8 cellular contexts compared by ENCODE assay signal in genomic region chr19:19821366-19822147, GRCh38. TPM values are rescaled to one million over a fixed set of nuclear protein-coding genes. Genes with fewer than 3 reads are reported as not detected.
A peak's percentile ranks its signal among the peaks of the same experiment; 100 is the strongest.
DNase-seq lines count a peak whose midpoint lies in the region; TF ChIP-seq lines count a peak whose summit lies in the region.

Gene ZNF506 (minus strand): TSS chr19:19821750. CDS start chr19:19821603, 147 bp downstream.

- H2AK5ac ChIP-seq in trophoblast cell (ENCODE audit: low read length), result peak within 1 kb of the TSS; percentile 96

- H3K14ac ChIP-seq in trophoblast cell (ENCODE audit: low read length), result peak within 1 kb of the TSS; percentile 99

- H3K9me3 ChIP-seq in adrenal gland (replicated peaks in 1 of 3) (peaks cover 0 to 5% (median 0%) of the 10 kb centered on the region in 3 donors), trophoblast cell (ENCODE audit: insufficient read depth, low read depth, low read length) (no peaks in the 10 kb centered on the region), tibial nerve (peaks cover 0 to 3% (median 2%) of the 10 kb centered on the region in 4 donors)

- H3K36me3 ChIP-seq in H7 (replicated peaks; ENCODE audit: control insufficient read depth, insufficient read depth, low read length) (no peaks in the 10 kb centered on the region), adrenal gland (replicated peaks in 1 of 2) (no peaks in the 10 kb centered on the region), trophoblast cell (ENCODE audit: control insufficient read depth in 1 of 2, insufficient read depth in 2 of 2, low read length in 2 of 2) (peaks cover 2 to 3% of the 10 kb centered on the region in 2 experiments), tibial nerve (peaks cover 0 to 22% (median 0%) of the 10 kb centered on the region in 3 donors)

- peak within 1 kb of the TSS; percentile 65 for H2BK120ac ChIP-seq in trophoblast cell (ENCODE audit: insufficient read depth, low read length, poor library complexity)

- TF ChIP-seq EP300 in tibial nerve (IDR thresholded peaks at IDR 0.05), result peak; percentile 73 to 96

- H3K4me3 ChIP-seq in H7 (ENCODE audit: insufficient read depth, low read depth, low read length) (peak within 1 kb of the TSS; percentile 58; the same call in 1 of the 2 replicates), adrenal gland (peak within 1 kb of the TSS; percentile 9 to 88 (median 68)), trophoblast cell (ENCODE audit: low read depth, low read length) (peak within 1 kb of the TSS; percentile 82), tibial nerve (peak within 1 kb of the TSS; percentile 54 to 88 (median 75))

- peaks cover 11% of the 10 kb centered on the region for H3K79me2 ChIP-seq in trophoblast cell (ENCODE audit: control insufficient read depth, insufficient read depth, low read length, poor library complexity)

- no peak within 1 kb of the TSS for H2BK12ac ChIP-seq in trophoblast cell (ENCODE audit: low read length)

- H4K8ac ChIP-seq in trophoblast cell (ENCODE audit: low read depth, low read length), result peak within 1 kb of the TSS; percentile 99

- peak within 1 kb of the TSS; percentile 82 to 97 (median 95) for H3K27ac ChIP-seq in adrenal gland
- H3K27ac ChIP-seq in trophoblast cell (ENCODE audit: low read depth, low read length), result peak within 1 kb of the TSS; percentile 85
- peak within 1 kb of the TSS; percentile 83 to 95 (median 92) for H3K27ac ChIP-seq in tibial nerve

- H3K9ac ChIP-seq in trophoblast cell (ENCODE audit: low read length), result peak within 1 kb of the TSS; percentile 84

- peak within 1 kb of the TSS; percentile 98 for H3K4ac ChIP-seq in trophoblast cell (ENCODE audit: low read depth, low read length)

- TF ChIP-seq POLR2A in adrenal gland (IDR thresholded peaks at IDR 0.05) (peak; percentile 90 to 96), tibial nerve (IDR thresholded peaks at IDR 0.05) (peak; percentile 71 to 90)

- DNase-seq in ELR (ENCODE audit: low read depth) (peak; percentile 95), H7 (peak; percentile 93), NAMALWA (ENCODE audit: low spot score) (peak; percentile 99), T follicular helper cell (ENCODE audit: low read depth) (peak; percentile 97), adrenal gland (peak; percentile 98 to 100 (median 100)), cardiac septum (ENCODE audit: low spot score) (peak; percentile 98), trophoblast cell (peak; percentile 99), tibial nerve (ENCODE audit: low spot score in 2 of 2) (peak; percentile 100)

- intact Hi-C loops in adrenal gland (cut with DNase I) (no loop called here), cardiac septum (cut with DNase I) (loop anchor here (5.0 kb wide), 3 partner anchors 44 to 159 kb away; partner anchors contain the start of genes ATP13A1 and ZNF253)

- H3K18ac ChIP-seq in trophoblast cell (ENCODE audit: low read length), result peak within 1 kb of the TSS; percentile 94

- no peak for TF ChIP-seq CTCF in adrenal gland (IDR thresholded peaks at IDR 0.05)
- TF ChIP-seq CTCF in tibial nerve (IDR thresholded peaks at IDR 0.05), result peak in 1 of 5 experiments; percentile 23

- peak within 1 kb of the TSS; percentile 96 for H4K12ac ChIP-seq in trophoblast cell (ENCODE audit: low read depth, low read length)

- H3K4me2 ChIP-seq in trophoblast cell (ENCODE audit: low read length), result peak within 1 kb of the TSS; percentile 83

- peaks cover 7 to 16% of the 10 kb centered on the region in 2 donors for H3K4me1 ChIP-seq in adrenal gland (replicated peaks in 1 of 2)
- no peaks in the 10 kb centered on the region for H3K4me1 ChIP-seq in trophoblast cell (ENCODE audit: control insufficient read depth in 1 of 2, insufficient read depth in 2 of 2, low read length in 2 of 2)
- peaks cover 0 to 34% (median 3%) of the 10 kb centered on the region in 4 donors for H3K4me1 ChIP-seq in tibial nerve

- peak within 1 kb of the TSS; percentile 87 for H4K91ac ChIP-seq in trophoblast cell (ENCODE audit: low read depth, low read length)

- H2AFZ ChIP-seq in trophoblast cell (ENCODE audit: insufficient read depth, low read length, poor library complexity), result peak within 1 kb of the TSS; percentile 85

- H3K79me1 ChIP-seq in trophoblast cell (ENCODE audit: low read length), result peaks cover 7% of the 10 kb centered on the region

- H3K27me3 ChIP-seq in H7 (ENCODE audit: control insufficient read depth, insufficient read depth, low read length) (no peaks in the 10 kb centered on the region), adrenal gland (no peaks in the 10 kb centered on the region), trophoblast cell (ENCODE audit: insufficient read depth, low read length) (no peaks in the 10 kb centered on the region), tibial nerve (no peaks in the 10 kb centered on the region)

- peak within 1 kb of the TSS; percentile 85 for H2BK5ac ChIP-seq in trophoblast cell (ENCODE audit: low read depth, low read length, poor library complexity)

- WGBS in adrenal gland, 4 donors, result 0 to 3% (median 2%) methylated on average over 25 to 35 of the region's 35 CpGs
- WGBS in trophoblast cell (ENCODE audit: extremely low coverage, insufficient coverage, insufficient read length), result no CpG with 5 or more reads among the region's 35 CpGs
- WGBS in tibial nerve, 2 donors, result 1% methylated on average over 23 to 35 of the region's 35 CpGs

- no peak within 1 kb of the TSS for H3K23ac ChIP-seq in trophoblast cell (ENCODE audit: low read length)

RNA-seq across cellular contexts. Expression of gene ZNF506, which starts in this region (rescaled TPM):
- total RNA-seq in H7 (2014; rRNA removed; shearing (Covaris generic)), result 0.04 and 0.07 TPM in 2 replicates
- 10 to 100 TPM in 7 of 8 donors, 1 to 10 TPM in 1; 9.9 to 38.6 (median 22.2) TPM for total RNA-seq in adrenal gland
- polyA plus RNA-seq in adrenal gland, result 10 to 100 TPM in 1 of 3 donors, 1 to 10 TPM in 2; 4.7 to 22.1 (median 7.5) TPM
- 18.2 TPM for total RNA-seq in cardiac septum
- 12.6 and 13.6 TPM in 2 replicates for polyA plus RNA-seq in trophoblast cell (2013)
- total RNA-seq in tibial nerve, result 10 to 100 TPM; 29.4 to 50.0 (median 43.2) TPM

Comparison
In these comparisons a context has a peak if more than half of its experiments do, and no peak if none do; other contexts are left out.
1. Peak in every context shown above with its lines: DNase-seq, H3K4me3 ChIP-seq and H3K27ac ChIP-seq.
2. RNA of gene ZNF506 (total RNA-seq): 29.4 to 50.0 TPM in tibial nerve, 9.9 to 38.6 TPM in adrenal gland and 18.2 TPM in cardiac septum (single experiment); 0.04 to 0.07 TPM in H7; every median in the first group is over 10 times any median in the second.
3. Peak in DNase-seq and H3K4me3 ChIP-seq in H7; RNA of the gene not detected or under 1 TPM.